ENCODE assay signal across 1 cellular context in the genomic region with DNA sequence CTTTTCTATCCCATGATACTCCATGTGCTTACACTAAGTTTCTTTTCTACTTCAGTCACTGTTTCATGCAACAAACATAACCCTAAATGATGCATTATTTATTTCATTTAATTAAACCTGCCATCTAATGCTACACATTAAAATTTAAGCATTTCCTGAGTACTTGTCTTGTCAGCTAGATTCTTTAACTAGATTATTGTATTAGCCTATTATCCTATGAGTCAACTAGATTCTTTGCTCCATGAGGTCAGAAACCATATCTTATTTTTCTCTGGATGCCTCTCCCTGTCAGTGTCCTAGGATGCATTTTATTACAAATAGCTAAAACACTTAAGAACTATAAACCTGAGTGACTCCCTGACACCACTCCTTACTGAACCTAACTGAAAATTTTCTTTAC.
TF ChIP-seq lines count a peak whose summit lies in the region.

No MANE protein-coding gene starts in this region.

TF ChIP-seq in HCT116, 20 proteins besides CTCF, POLR2A, EP300 and RAD21:
- TF ChIP-seq, protein P1, sequence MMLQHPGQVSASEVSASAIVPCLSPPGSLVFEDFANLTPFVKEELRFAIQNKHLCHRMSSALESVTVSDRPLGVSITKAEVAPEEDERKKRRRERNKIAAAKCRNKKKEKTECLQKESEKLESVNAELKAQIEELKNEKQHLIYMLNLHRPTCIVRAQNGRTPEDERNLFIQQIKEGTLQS (IDR thresholded peaks at IDR 0.05), result no peak
- no peak for TF ChIP-seq YY1 (IDR thresholded peaks at IDR 0.05; ENCODE audit: extremely low read depth, insufficient replicate concordance, low read depth, low read length)
- TF ChIP-seq FOSL1 (IDR thresholded peaks at IDR 0.05; ENCODE audit: low read depth), result no peak
